ENCODE assay signal across 22 cellular contexts in the genomic region with DNA sequence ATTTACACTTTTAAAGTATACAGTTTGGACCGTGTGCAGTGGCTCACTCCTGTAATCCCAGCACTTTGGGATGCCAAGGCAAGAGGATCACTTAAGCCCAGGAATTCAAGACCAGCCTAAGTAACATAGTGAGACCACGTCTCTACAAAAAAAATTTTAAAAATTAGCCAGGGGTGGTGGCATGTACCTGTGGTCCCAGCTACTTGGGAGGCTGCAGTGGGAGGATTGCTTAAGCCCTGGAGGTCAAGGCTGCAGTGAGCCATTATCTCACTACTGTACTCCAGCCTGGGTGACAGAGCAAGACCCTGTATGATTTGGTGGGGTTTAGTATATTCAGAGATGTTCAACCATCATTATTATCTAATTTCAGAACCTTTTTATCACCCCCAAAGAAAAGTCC. TPM values are rescaled to one million over a fixed set of nuclear protein-coding genes. Genes with fewer than 3 reads are reported as not detected.
DNase-seq lines count a peak whose midpoint lies in the region; ATAC-seq, FAIRE-seq and TF ChIP-seq lines count a peak whose summit lies in the region.
"Had no signal": no experiment of that assay in that cellular context is flagged by ENCODE, and none has a peak within 500 bp of the region (broad histone marks: within the 10 kb centered on the region; RNA-seq: fewer than 3 reads in every experiment).

No MANE protein-coding gene starts in this region.

- FAIRE-seq in HepG2 (lab: Jason Lieb, UNC) (no peak), K562 (lab: Jason Lieb, UNC) (no peak), small intestine (lab: Jason Lieb, UNC) (no peak)
- FAIRE-seq: HTR-8/SVneo, TTC549 had no signal

- BruUV-seq in HepG2 (replicated peaks; lab: Mats Ljungman, UMichigan) (no TSS peak), PC-3 (replicated peaks; lab: Mats Ljungman, UMichigan) (no TSS peak), K562 (replicated peaks; lab: Mats Ljungman, UMichigan) (no TSS peak)

- H3K4me1 ChIP-seq in HepG2 (ENCODE audit: insufficient read depth, low read length) = peaks cover 80% of the 10 kb centered on the region
- peaks cover 2 to 77% (median 28%) of the 10 kb centered on the region in 4 donors for H3K4me1 ChIP-seq in right lobe of liver
- H3K4me1 ChIP-seq in PC-3 (ENCODE audit: insufficient read depth, low read length) = peaks cover 30% of the 10 kb centered on the region
- H3K4me1 ChIP-seq in K562 (replicated peaks in 1 of 2; ENCODE audit: control insufficient read depth in 2 of 2, insufficient read depth in 2 of 2, low read length in 2 of 2) = peaks cover 9 to 22% of the 10 kb centered on the region in 2 experiments; a peak in 2 of 5 replicates
- H3K4me1 ChIP-seq in small intestine (ENCODE audit: control insufficient read depth in 2 of 2, insufficient read depth in 1 of 2, low read depth in 1 of 2, low read length in 1 of 2) = peaks cover 8 to 19% of the 10 kb centered on the region in 2 donors

- H3K9ac ChIP-seq in HepG2 (ENCODE audit: insufficient read depth, low read depth, low read length) (peak overlapping the region; percentile 35; the same call in 1 of the 2 replicates), PC-3 (ENCODE audit: low read length) (no peak overlapping the region), K562 (ENCODE audit: insufficient read depth in 1 of 2, low read depth in 2 of 2, low read length in 2 of 2) (peak overlapping the region; percentile 20 to 70; a peak in 1 of 4 replicates)

- intact Hi-C loops in HepG2 (cut with micrococcal nuclease; ENCODE audit: unreplicated experiment) = no loop called here
- intact Hi-C loops in right lobe of liver (cut with DNase I) = no loop called here
- intact Hi-C loops in PC-3 (cut with micrococcal nuclease) = no loop called here
- intact Hi-C loops in K562 (cut with micrococcal nuclease) = no loop called here

- WGBS in HepG2 (ENCODE audit: low lambda C conversion rate) = 57% methylated on average over 2 of the region's 2 CpGs
- WGBS in right lobe of liver (ENCODE audit: insufficient coverage, low coverage, low lambda C conversion rate, missing lambda C conversion rate) = 63% methylated on average over 2 of the region's 2 CpGs
- whole genome bisulfite sequencing in K562 (ENCODE audit: insufficient coverage, low coverage, missing lambda C conversion rate) = 62% methylated on average over 2 of the region's 2 CpGs
- 36 to 68% (median 43%) methylated on average over 2 of the region's 2 CpGs for WGBS in small intestine, 3 donors

- no peak for TF ChIP-seq EP300 in HepG2 (IDR thresholded peaks at IDR 0.05; ENCODE audit: low read depth in 2 of 2, low read length in 2 of 2)
- TF ChIP-seq EP300 in HepG2 (CRISPR knock-in tag; IDR thresholded peaks at IDR 0.05; ENCODE audit: borderline replicate concordance) = no peak
- TF ChIP-seq EP300 in K562 (IDR thresholded peaks at IDR 0.05; ENCODE audit: low read length) = no peak

- no peak for TF ChIP-seq POLR2A in HepG2 (IDR thresholded peaks at IDR 0.05; ENCODE audit: insufficient read depth in 1 of 2, low read depth in 2 of 2, low read length in 2 of 2)
- TF ChIP-seq POLR2A in right lobe of liver (IDR thresholded peaks at IDR 0.05) = no peak
- no peak for TF ChIP-seq POLR2A in K562 (conservative IDR thresholded peaks at IDR 0.05)

- H3K4me3 ChIP-seq in HepG2 (replicated peaks in 1 of 3; ENCODE audit: insufficient read depth in 1 of 3, low read depth in 2 of 3, low read length in 3 of 3) (peak overlapping the region in 1 of 3 experiments; percentile 34; a peak in 2 of 6 replicates), right lobe of liver (no peak overlapping the region), PC-3 (ENCODE audit: low read length) (no peak overlapping the region), K562 (no peak overlapping the region), small intestine (ENCODE audit: low read depth in 1 of 2, low read length in 2 of 2) (no peak overlapping the region)
- H3K4me3 ChIP-seq: adrenal gland, ovary had no signal

- H2AFZ ChIP-seq in HepG2 (ENCODE audit: low read length) (no peak overlapping the region), PC-3 (ENCODE audit: low read length) (no peak overlapping the region), K562 (ENCODE audit: low read depth, low read length) (no peak overlapping the region)

- no peak for ATAC-seq in HepG2
- ATAC-seq in right lobe of liver = no peak
- ATAC-seq in PC-3 = no peak
- no peak for ATAC-seq in K562
- no peak for ATAC-seq in activated CD4-positive, CD25-positive, alpha-beta regulatory T cell treated with anti-CD3 and anti-CD28 coated beads, Interleukin-2, amount 50 U/mL, for 24 hours
- ATAC-seq: activated CD8-positive, alpha-beta memory T cell treated with anti-CD3 and anti-CD28 coated beads, Interleukin-2, amount 10 ng/mL, durations not matched to agents 7 days and 5 days; natural killer cell treated with Interleukin-12 subunit alpha and Interleukin-12 subunit beta and Interleukin-15 and Interleukin-18, amount 100 ng/mL, for 72 hours; right cardiac atrium; T-cell had no signal

- H3K4me2 ChIP-seq in HepG2 (ENCODE audit: low read depth, low read length) (peak overlapping the region; percentile 81), PC-3 (ENCODE audit: low read length) (peak overlapping the region; percentile 97), K562 (ENCODE audit: insufficient read depth, low read length) (peak overlapping the region; percentile 38; the same call in 1 of the 2 replicates)

- no peak for TF ChIP-seq RAD21 in HepG2 (CRISPR knock-in tag; IDR thresholded peaks at IDR 0.05)
- TF ChIP-seq RAD21 in K562 (CRISPR knock-in tag; conservative IDR thresholded peaks at IDR 0.05 in 1 of 2, IDR thresholded peaks at IDR 0.05 in 1 of 2) = no peak

- in situ Hi-C loops in HepG2 (cut with HindIII; ENCODE audit: extremely low pct_ligation_motif_present, low pct_unique_long_range_greater_than_20kb) = no loop called here
- in situ Hi-C loops in K562 (cut with MboI) = no loop called here
- in situ Hi-C loops in ACHN (cut with HindIII; ENCODE audit: low pct_ligation_motif_present, low pct_unique_long_range_greater_than_20kb, low sequenced_read_pairs) = no loop called here

- H3K79me2 ChIP-seq in HepG2 (ENCODE audit: insufficient read depth, low read length) (peaks cover 93% of the 10 kb centered on the region), PC-3 (ENCODE audit: low read length) (peaks cover 97% of the 10 kb centered on the region), K562 (ENCODE audit: control insufficient read depth, insufficient read depth, low read length) (peaks cover 97% of the 10 kb centered on the region)

- POLR2A ChIA-PET in HepG2 (lab: Yijun Ruan, JAX) = interaction anchor here (0.5 to 2.9 kb wide), 6 partner anchors 19 to 106 kb away, joined by 3 to 13 read pairs (median 4); partner anchors contain the start of genes KRT8, SOAT2 and SPRYD3
- POLR2A ChIA-PET in PC-3 (lab: Charles Lee; ENCODE audit: unreplicated experiment) = no interaction called here
- POLR2A ChIA-PET in K562 (lab: Yijun Ruan, JAX) = interaction anchor here (1.1 to 2.1 kb wide), 5 partner anchors 8 to 20 kb away, joined by 4 to 7 read pairs (median 5); no protein-coding TSS in a partner anchor

- H3K9me3 ChIP-seq in HepG2 (ENCODE audit: low read length) (no peaks in the 10 kb centered on the region), right lobe of liver (no peaks in the 10 kb centered on the region), PC-3 (ENCODE audit: low read length) (no peaks in the 10 kb centered on the region), K562 (replicated peaks; ENCODE audit: control insufficient read depth, insufficient read depth, low read depth, low read length) (no peaks in the 10 kb centered on the region), small intestine (ENCODE audit: control insufficient read depth, low read depth) (no peaks in the 10 kb centered on the region)
- H3K9me3 ChIP-seq: adrenal gland, ovary had no signal

- DNase-seq in HepG2 (ENCODE audit: low spot score) (no peak), right lobe of liver (no peak), PC-3 (no peak), K562 (ENCODE audit: extremely low read depth in 1 of 4, low spot score in 3 of 4) (peak in 1 of 4 experiments; percentile 14), small intestine (no peak), ACHN (no peak), cortex of kidney (lab: John Stamatoyannopoulos, UW) (no peak)
- DNase-seq: activated CD4-positive, alpha-beta T cell treated with anti-CD3 and anti-CD28 coated beads for 48 hours; activated CD8-positive, alpha-beta memory T cell treated with anti-CD3 and anti-CD28 coated beads, Interleukin-2, amount 10 ng/mL, durations not matched to agents 7 days and 5 days; activated effector memory CD4-positive, alpha-beta T cell treated with Interleukin-2 at 50 U/mL for 16 hours; adrenal gland; Karpas-422; NCI-H1092; NCI-H1930; ovary; right cardiac atrium; SHP77; T-cell had no signal

- H3K27ac ChIP-seq in HepG2 (ENCODE audit: extremely low read length, insufficient read depth, low read length) (peak overlapping the region; percentile 63), right lobe of liver (peak overlapping the region in 1 of 3 donors; percentile 69), PC-3 (ENCODE audit: low read length) (no peak overlapping the region), K562 (ENCODE audit: extremely low read depth, low read depth, low read length) (peak overlapping the region; percentile 13; the same call in 1 of the 3 replicates), small intestine (ENCODE audit: low read depth in 1 of 2, low read length in 1 of 2) (no peak overlapping the region)
- H3K27ac ChIP-seq: adrenal gland, ovary had no signal

- no peaks in the 10 kb centered on the region for H3F3A ChIP-seq in PC-3 (ENCODE audit: low read length, unreplicated experiment)

- CTCF ChIA-PET in HepG2 (lab: Yijun Ruan, JAX; ENCODE audit: low intra/inter-chr PET ratio, low total read pairs) = no interaction called here
- CTCF ChIA-PET in PC-3 (lab: Charles Lee) = no interaction called here
- CTCF ChIA-PET in K562 (lab: Yijun Ruan, JAX; ENCODE audit: low intra/inter-chr PET ratio) = no interaction called here

- H3K36me3 ChIP-seq in HepG2 (replicated peaks in 1 of 2; ENCODE audit: control insufficient read depth in 1 of 2, insufficient read depth in 2 of 2, low read length in 2 of 2) = peaks cover 1 to 40% of the 10 kb centered on the region in 2 experiments; a peak in 4 of 5 replicates
- H3K36me3 ChIP-seq in right lobe of liver = peaks cover 0 to 7% (median 0%) of the 10 kb centered on the region in 4 donors
- peaks cover 67% of the 10 kb centered on the region for H3K36me3 ChIP-seq in PC-3 (ENCODE audit: low read depth, low read length)
- peaks cover 82% of the 10 kb centered on the region for H3K36me3 ChIP-seq in K562 (ENCODE audit: control insufficient read depth, insufficient read depth, low read length)
- no peaks in the 10 kb centered on the region for H3K36me3 ChIP-seq in small intestine (ENCODE audit: control insufficient read depth in 2 of 2, insufficient read depth in 2 of 2, low read length in 2 of 2)
- H3K36me3 ChIP-seq: ovary had no signal

- H3K27me3 ChIP-seq in HepG2 (ENCODE audit: control insufficient read depth in 1 of 2, insufficient read depth in 2 of 2, low read length in 2 of 2) (no peaks in the 10 kb centered on the region; a peak in 1 of 5 replicates), right lobe of liver (no peaks in the 10 kb centered on the region), PC-3 (ENCODE audit: low read length) (no peaks in the 10 kb centered on the region), K562 (ENCODE audit: control insufficient read depth in 2 of 2, insufficient read depth in 2 of 2, low read length in 2 of 2) (no peaks in the 10 kb centered on the region), small intestine (ENCODE audit: control insufficient read depth in 2 of 2, insufficient read depth in 2 of 2, low read length in 2 of 2) (no peaks in the 10 kb centered on the region)
- H3K27me3 ChIP-seq: adrenal gland, ovary had no signal

- no peaks in the 10 kb centered on the region for H3K9me2 ChIP-seq in PC-3 (replicated peaks; ENCODE audit: low read length)

- peaks cover 89% of the 10 kb centered on the region for H4K20me1 ChIP-seq in HepG2 (ENCODE audit: insufficient read depth, low read length)
- H4K20me1 ChIP-seq in PC-3 (ENCODE audit: low read length) = peaks cover 74% of the 10 kb centered on the region
- H4K20me1 ChIP-seq in K562 (replicated peaks; ENCODE audit: control insufficient read depth, insufficient read depth, low read length) = peaks cover 57% of the 10 kb centered on the region

- TF ChIP-seq CTCF in HepG2 (CRISPR knock-in tag; IDR thresholded peaks at IDR 0.05) (no peak), right lobe of liver (IDR thresholded peaks at IDR 0.05) (no peak), PC-3 (conservative IDR thresholded peaks at IDR 0.05; ENCODE audit: low read depth, low read length) (no peak), K562 (IDR thresholded peaks at IDR 0.05 in 2 of 3, conservative IDR thresholded peaks at IDR 0.05 in 1 of 3; ENCODE audit: insufficient read depth in 2 of 3, low read depth in 1 of 3, low read length in 3 of 3) (no peak)

- no peaks in the 10 kb centered on the region for H3K9me1 ChIP-seq in K562 (ENCODE audit: control insufficient read depth, insufficient read depth, low read length)

RNA-seq across cellular contexts. Expression of gene EIF4B, which starts 4.7 kb away (rescaled TPM):
- total RNA-seq in HepG2 (2016; rRNA removed; fragmentation: Illumina TruSeq; extraction: Trizol) = 548 and 779 TPM in 2 replicates
- total RNA-seq in HepG2 (2016; cell fraction: cytosol; rRNA removed; fragmentation: Illumina TruSeq; extraction: Trizol; ENCODE audit: low read depth) = 127 and 150 TPM in 2 replicates
- 568 and 746 TPM in 2 replicates for total RNA-seq in HepG2 (2016; cell fraction: insoluble cytoplasmic fraction; rRNA removed; fragmentation: Illumina TruSeq; extraction: Trizol)
- total RNA-seq in HepG2 (2016; cell fraction: membrane; rRNA removed; fragmentation: Illumina TruSeq; extraction: Trizol) = 454 and 551 TPM in 2 replicates
- 263 and 291 TPM in 2 replicates for total RNA-seq in HepG2 (2016; cell fraction: nucleus; rRNA removed; fragmentation: Illumina TruSeq; extraction: Trizol)
- polyA plus RNA-seq in HepG2 (2011; rRNA removed) = 327 and 416 TPM in 2 replicates
- polyA plus RNA-seq in HepG2 (2011; cell fraction: cytosol; rRNA removed) = 501 and 516 TPM in 2 replicates
- polyA plus RNA-seq in HepG2 (2011; cell fraction: nucleus; rRNA removed) = 203 and 222 TPM in 2 replicates
- polyA plus RNA-seq in HepG2 (2012) = 450 and 479 TPM in 2 replicates
- polyA plus RNA-seq in HepG2 (2016; cell fraction: cytosol; fragmentation: Illumina TruSeq; extraction: Trizol; ENCODE audit: low read depth) = 74.7 and 91.4 TPM in 2 replicates
- polyA plus RNA-seq in HepG2 (2016; cell fraction: insoluble cytoplasmic fraction; fragmentation: Illumina TruSeq; extraction: Trizol; ENCODE audit: low read depth) = 445 and 458 TPM in 2 replicates
- polyA plus RNA-seq in HepG2 (2016; cell fraction: membrane; fragmentation: Illumina TruSeq; extraction: Trizol; ENCODE audit: low read depth) = 254 and 316 TPM in 2 replicates
- 258 and 266 TPM in 2 replicates for polyA plus RNA-seq in HepG2 (2016; cell fraction: nucleus; fragmentation: Illumina TruSeq; extraction: Trizol; ENCODE audit: insufficient read depth, low read depth)
- 738 and 1,247 TPM in 2 replicates for polyA minus RNA-seq in HepG2 (2011; rRNA and poly(A)+ RNA removed; ENCODE audit: low replicate concordance)
- 496 and 595 TPM in 2 replicates for polyA minus RNA-seq in HepG2 (2011; cell fraction: cytosol; rRNA and poly(A)+ RNA removed)
- polyA minus RNA-seq in HepG2 (2011; cell fraction: nucleus; rRNA and poly(A)+ RNA removed) = 250 and 365 TPM in 2 replicates
- total RNA-seq in right lobe of liver = 100 to 1,000 TPM; 143 to 270 (median 180) TPM
- total RNA-seq in PC-3 (2014; rRNA removed) = 424 and 434 TPM in 2 replicates
- 260 and 374 TPM in 2 replicates for total RNA-seq in K562 (2011; cell fraction: chromatin; rRNA removed; ENCODE audit: low replicate concordance)
- total RNA-seq in K562 (2011; cell fraction: nucleolus; rRNA removed) = 137 and 149 TPM in 2 replicates
- 211 and 264 TPM in 2 replicates for total RNA-seq in K562 (2011; cell fraction: nucleoplasm; rRNA removed)
- 617 and 636 TPM in 2 replicates for total RNA-seq in K562 (2014; rRNA removed)
- 669 and 710 TPM in 2 replicates for total RNA-seq in K562 (2014; rRNA removed; fragmentation: Illumina TruSeq; extraction: Trizol)
- 624 and 636 TPM in 2 replicates for total RNA-seq in K562 (2015; rRNA removed; fragmentation: Illumina TruSeq; extraction: Trizol)
- 535 and 617 TPM in 2 replicates for total RNA-seq in K562 (2021)
- 489 and 497 TPM in 2 replicates for polyA plus RNA-seq in K562 (2011; rRNA removed)
- polyA plus RNA-seq in K562 (2011; cell fraction: cytosol; rRNA removed) = 278 and 542 TPM in 2 replicates
- 180 and 236 TPM in 2 replicates for polyA plus RNA-seq in K562 (2011; cell fraction: nucleus; rRNA removed)
- polyA plus RNA-seq in K562 (2012) = 383 and 523 TPM in 2 replicates
- polyA plus RNA-seq in K562 (2014; fragmentation: Illumina TruSeq; extraction: Trizol) = 552 and 578 TPM in 2 replicates
- 100 to 1,000 TPM; 138 to 150 TPM for polyA plus RNA-seq in K562 (2014; fragmentation: Nextera tagmentation; extraction: Ambion mirVana)
- polyA plus RNA-seq in K562 (2014; rRNA removed) = 312 and 317 TPM in 2 replicates
- polyA minus RNA-seq in K562 (2011; rRNA and poly(A)+ RNA removed) = 1,377 and 1,493 TPM in 2 replicates
- polyA minus RNA-seq in K562 (2011; cell fraction: cytosol; rRNA and poly(A)+ RNA removed) = 466 and 538 TPM in 2 replicates
- polyA minus RNA-seq in K562 (2011; cell fraction: nucleus; rRNA and poly(A)+ RNA removed) = 102 and 253 TPM in 2 replicates
- 100 to 1,000 TPM; 160 to 236 (median 176) TPM for polyA plus RNA-seq in small intestine

RNA-seq across cellular contexts. Expression of gene TNS2, which starts 38.9 kb away (rescaled TPM):
- total RNA-seq in HepG2 (2016; rRNA removed; fragmentation: Illumina TruSeq; extraction: Trizol) (3.2 and 8.9 TPM in 2 replicates), right lobe of liver (100 to 1,000 TPM in 3 of 6 experiments, 10 to 100 TPM in 3; 50.5 to 139 (median 86.9) TPM), PC-3 (2014; rRNA removed) (13.1 and 30.3 TPM in 2 replicates), K562 (2014; rRNA removed) (1.2 and 1.3 TPM in 2 replicates), K562 (2014; rRNA removed; fragmentation: Illumina TruSeq; extraction: Trizol) (0.41 and 0.73 TPM in 2 replicates), K562 (2015; rRNA removed; fragmentation: Illumina TruSeq; extraction: Trizol) (0.65 and 0.79 TPM in 2 replicates), K562 (2021) (2.8 and 3.1 TPM in 2 replicates)
- total RNA-seq in HepG2 (2016; cell fraction: cytosol; rRNA removed; fragmentation: Illumina TruSeq; extraction: Trizol; ENCODE audit: low read depth) = 3.1 and 5.0 TPM in 2 replicates
- 2.8 and 9.5 TPM in 2 replicates for total RNA-seq in HepG2 (2016; cell fraction: insoluble cytoplasmic fraction; rRNA removed; fragmentation: Illumina TruSeq; extraction: Trizol)
- total RNA-seq in HepG2 (2016; cell fraction: membrane; rRNA removed; fragmentation: Illumina TruSeq; extraction: Trizol) = 3.1 and 3.8 TPM in 2 replicates
- 13.3 and 14.8 TPM in 2 replicates for total RNA-seq in HepG2 (2016; cell fraction: nucleus; rRNA removed; fragmentation: Illumina TruSeq; extraction: Trizol)
- polyA plus RNA-seq in HepG2 (2011; rRNA removed) (18.0 and 20.4 TPM in 2 replicates), K562 (2011; rRNA removed) (1.3 and 1.7 TPM in 2 replicates), K562 (2014; fragmentation: Illumina TruSeq; extraction: Trizol) (1.4 and 1.6 TPM in 2 replicates), K562 (2014; fragmentation: Nextera tagmentation; extraction: Ambion mirVana) (under 1 TPM in 1 of 2 experiments, not detected in 1; 0.28 TPM), K562 (2014; rRNA removed) (1.0 and 2.8 TPM in 2 replicates), small intestine (10 to 100 TPM in 2 of 3 donors, 1 to 10 TPM in 1; 5.8 to 52.9 (median 18.4) TPM)
- polyA plus RNA-seq in HepG2 (2011; cell fraction: cytosol; rRNA removed) = 3.9 and 6.8 TPM in 2 replicates
- polyA plus RNA-seq in HepG2 (2011; cell fraction: nucleus; rRNA removed) = 181 and 258 TPM in 2 replicates
- polyA plus RNA-seq in HepG2 (2012) = 13.0 and 15.3 TPM in 2 replicates
- 0.96 and 1.4 TPM in 2 replicates for polyA plus RNA-seq in HepG2 (2016; cell fraction: cytosol; fragmentation: Illumina TruSeq; extraction: Trizol; ENCODE audit: low read depth)
- polyA plus RNA-seq in HepG2 (2016; cell fraction: insoluble cytoplasmic fraction; fragmentation: Illumina TruSeq; extraction: Trizol; ENCODE audit: low read depth) = 5.7 and 8.2 TPM in 2 replicates
- polyA plus RNA-seq in HepG2 (2016; cell fraction: membrane; fragmentation: Illumina TruSeq; extraction: Trizol; ENCODE audit: low read depth) = 2.0 and 4.2 TPM in 2 replicates
- 34.1 and 49.0 TPM in 2 replicates for polyA plus RNA-seq in HepG2 (2016; cell fraction: nucleus; fragmentation: Illumina TruSeq; extraction: Trizol; ENCODE audit: insufficient read depth, low read depth)
- 34.0 and 38.3 TPM in 2 replicates for polyA minus RNA-seq in HepG2 (2011; rRNA and poly(A)+ RNA removed; ENCODE audit: low replicate concordance)
- polyA minus RNA-seq in HepG2 (2011; cell fraction: cytosol; rRNA and poly(A)+ RNA removed) = 9.9 and 10.3 TPM in 2 replicates
- polyA minus RNA-seq in HepG2 (2011; cell fraction: nucleus; rRNA and poly(A)+ RNA removed) = 63.8 and 80.3 TPM in 2 replicates
- 7.1 and 23.0 TPM in 2 replicates for total RNA-seq in K562 (2011; cell fraction: chromatin; rRNA removed; ENCODE audit: low replicate concordance)
- 8.0 and 14.7 TPM in 2 replicates for total RNA-seq in K562 (2011; cell fraction: nucleolus; rRNA removed)
- total RNA-seq in K562 (2011; cell fraction: nucleoplasm; rRNA removed) = 8.0 and 11.1 TPM in 2 replicates
- 0.91 and 1.3 TPM in 2 replicates for polyA plus RNA-seq in K562 (2011; cell fraction: cytosol; rRNA removed)
- polyA plus RNA-seq in K562 (2011; cell fraction: nucleus; rRNA removed) = 7.6 and 16.8 TPM in 2 replicates
- polyA plus RNA-seq in K562 (2012) = 1.5 and 2.8 TPM in 2 replicates
- 2.3 and 2.9 TPM in 2 replicates for polyA minus RNA-seq in K562 (2011; rRNA and poly(A)+ RNA removed)
- polyA minus RNA-seq in K562 (2011; cell fraction: cytosol; rRNA and poly(A)+ RNA removed) = 4.6 and 4.9 TPM in 2 replicates
- polyA minus RNA-seq in K562 (2011; cell fraction: nucleus; rRNA and poly(A)+ RNA removed) = 9.4 and 13.6 TPM in 2 replicates

Comparison
In these comparisons a context has a peak if more than half of its experiments do, and no peak if none do; other contexts are left out.
1. H3K27ac ChIP-seq: peak in HepG2 (single experiment) and K562 (single experiment); none in PC-3 (single experiment) and small intestine (0 of 2).
2. H3K4me2 ChIP-seq: peak in every context shown above with its lines; median percentile 97 in PC-3; 81 in HepG2; 38 in K562.
3. Of the 241 proteins assayed by ChIP-seq in both HepG2 and K562: peak only in HepG2: CEBPG and NR2F6; only in K562: none; in both: none; in neither: 239.